Comparison of ENCODE assay signal across 1 cellular context in the genomic region with DNA sequence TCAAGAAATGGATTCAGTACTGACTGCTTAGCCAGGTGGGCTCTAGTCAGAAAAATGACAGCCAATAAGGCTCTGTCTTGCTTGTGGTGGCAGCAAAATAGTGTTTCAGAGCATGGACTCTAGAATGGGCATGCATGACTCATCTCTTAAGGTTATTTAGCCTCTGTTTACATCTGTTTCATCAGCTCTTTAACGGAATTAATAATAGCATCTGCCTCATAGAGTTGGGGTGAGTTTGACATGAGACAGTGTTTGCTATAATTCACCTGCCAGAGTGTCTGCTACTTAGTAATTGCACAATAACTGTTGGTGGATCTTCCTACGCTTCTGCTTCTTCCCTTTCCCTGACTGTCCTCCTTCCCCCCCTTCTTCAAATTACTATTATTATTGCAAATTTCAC.
TF ChIP-seq lines count a peak whose summit lies in the region.

No MANE protein-coding gene starts in this region.

TF ChIP-seq in SK-N-SH, 30 proteins besides CTCF, POLR2A, EP300 and RAD21 (continued from another document):
- TF ChIP-seq TEAD4 (IDR thresholded peaks at IDR 0.05; ENCODE audit: borderline replicate concordance, insufficient read depth) (no peak), GABPA (IDR thresholded peaks at IDR 0.05; ENCODE audit: low read depth) (no peak), SMC3 (IDR thresholded peaks at IDR 0.05; ENCODE audit: low read depth, low read length) (no peak), NFIC (IDR thresholded peaks at IDR 0.05; ENCODE audit: borderline replicate concordance) (no peak), GATA2 (CRISPR knock-in tag; IDR thresholded peaks at IDR 0.05) (no peak)
